Comparison of ENCODE assay signal across 28 cellular contexts in genomic region chr1:227270554-227270953, GRCh38. TPM values are rescaled to one million over a fixed set of nuclear protein-coding genes. Genes with fewer than 3 reads are reported as not detected.
"Had no signal": no experiment of that assay in that cellular context is flagged by ENCODE, and none has a peak within 500 bp of the region (broad histone marks: within the 10 kb centered on the region; RNA-seq: fewer than 3 reads in every experiment).

No MANE protein-coding gene starts in this region.

- H3K36me3 ChIP-seq: breast epithelium had no signal

- ATAC-seq: activated T-cell treated with anti-CD3 and anti-CD28 coated beads, Interleukin-2, amount 50 U/mL, for 4 hours; activated T-helper 17 cell treated with anti-CD3 and anti-CD28 coated beads, Interleukin-2, amount 50 U/mL, for 72 hours; Right ventricle myocardium inferior; T-cell had no signal

- H3K27me3 ChIP-seq: breast epithelium had no signal

- H3K4me1 ChIP-seq: breast epithelium had no signal

- H3K4me3 ChIP-seq: breast epithelium, SK-N-MC had no signal

- H3K27ac ChIP-seq: breast epithelium, SK-N-MC had no signal

- H3K9me3 ChIP-seq: breast epithelium had no signal

- DNase-seq: activated CD4-positive, alpha-beta memory T cell treated with anti-CD3 and anti-CD28 coated beads for 36 hours; activated CD4-positive, alpha-beta T cell treated with anti-CD3 and anti-CD28 coated beads, Interleukin-2, amount 10 ng/mL, durations not matched to agents 7 days and 5 days; activated CD4-positive, CD25-positive, alpha-beta regulatory T cell; activated CD8-positive, alpha-beta memory T cell treated with anti-CD3 and anti-CD28 coated beads for 24 hours; activated gamma-delta T cell; activated naive CD4-positive, alpha-beta T cell treated with anti-CD3 and anti-CD28 coated beads for 36 hours; activated T-cell treated with anti-CD3 and anti-CD28 coated beads, Interleukin-2, amount 50 U/mL, for 4 hours; aorta; caudate nucleus; Karpas-422; MM.1S; NCI-H1105 treated with DMSO at 0.1 percent for 48 hours; NCI-H1436 treated with DMSO at 0.1 percent for 48 hours; NCI-H187 treated with DMSO at 0.1 percent for 48 hours; NCI-H2081 treated with DMSO at 0.1 percent for 48 hours; NCI-H2171; NCI-H2227 treated with DMSO at 0.1 percent for 48 hours; NCI-H446 treated with DMSO at 0.1 percent for 48 hours; NCI-H524 treated with DMSO at 0.1 percent for 48 hours; NCI-H82; T-cell; T-helper 2 cell; T1000 had no signal

RNA-seq across cellular contexts. Expression of gene CDC42BPA, which starts 47.7 kb away (rescaled TPM):
- total RNA-seq: OCI-LY7 had no signal
